ENCODE assay signal across 32 cellular contexts in genomic region chr19:4487572-4487971, GRCh38. TPM values are rescaled to one million over a fixed set of nuclear protein-coding genes. Genes with fewer than 3 reads are reported as not detected.
"Had no signal": no experiment of that assay in that cellular context is flagged by ENCODE, and none has a peak within 500 bp of the region (broad histone marks: within the 10 kb centered on the region; RNA-seq: fewer than 3 reads in every experiment).

No MANE protein-coding gene starts in this region.

- H3K27me3 ChIP-seq: breast epithelium, gastrocnemius medialis, neural progenitor cell, right lobe of liver, uterus had no signal

- H2AFZ ChIP-seq: neural progenitor cell had no signal

- H3K4me1 ChIP-seq: breast epithelium, gastrocnemius medialis, lower lobe of right lung, neural progenitor cell, right lobe of liver, uterus had no signal

- H3K4me3 ChIP-seq: breast epithelium, gastrocnemius medialis, lower lobe of right lung, neural progenitor cell, right lobe of liver, thoracic aorta, uterus had no signal

- H3K27ac ChIP-seq: breast epithelium, gastrocnemius medialis, lower lobe of right lung, neural progenitor cell, right lobe of liver, thoracic aorta, uterus had no signal

- H3K4me3 Mint-ChIP-seq: activated CD4-positive, alpha-beta memory T cell treated with anti-CD3 and anti-CD28 coated beads for 36 hours; activated CD4-positive, alpha-beta T cell treated with anti-CD3 and anti-CD28 coated beads, Interleukin-2, amount 10 ng/mL, durations not matched to agents 24 days and 14 days; activated naive CD4-positive, alpha-beta T cell treated with anti-CD3 and anti-CD28 coated beads, Interleukin-2, amount 50 U/mL, for 24 hours; activated naive CD8-positive, alpha-beta T cell treated with anti-CD3 and anti-CD28 coated beads, Interleukin-2, amount 50 U/mL, for 24 hours; activated T-cell treated with anti-CD3 and anti-CD28 coated beads, Interleukin-2, amount 50 U/mL, for 4 hours; activated T-helper 17 cell treated with anti-CD3 and anti-CD28 coated beads, Interleukin-2, amount 50 U/mL, for 72 hours; central memory CD8-positive, alpha-beta T cell; immature natural killer cell; naive thymus-derived CD8-positive, alpha-beta T cell; neural progenitor cell; stimulated activated naive CD8-positive, alpha-beta T cell treated with anti-CD3 and anti-CD28 coated beads, Interleukin-15, Interleukin-2, amounts not matched to agents 100 ng/mL and 50 ng/mL, for 24 hours; T-helper 1 cell treated with Interleukin-12 subunit alpha and Interleukin-12 subunit beta and Interleukin-4 antibody, amounts not matched to agents 30 μg/mL and 1 μg/mL, for 36 hours; type B pancreatic cell had no signal

- H3K36me3 ChIP-seq: breast epithelium, neural progenitor cell, uterus had no signal

- H3K27ac Mint-ChIP-seq: activated CD4-positive, alpha-beta memory T cell treated with anti-CD3 and anti-CD28 coated beads for 36 hours; activated CD4-positive, alpha-beta T cell treated with anti-CD3 and anti-CD28 coated beads, Interleukin-2, amount 10 ng/mL, durations not matched to agents 24 days and 14 days; activated naive CD4-positive, alpha-beta T cell treated with anti-CD3 and anti-CD28 coated beads, Interleukin-2, amount 50 U/mL, for 24 hours; activated naive CD8-positive, alpha-beta T cell treated with anti-CD3 and anti-CD28 coated beads, Interleukin-2, amount 50 U/mL, for 24 hours; activated T-helper 17 cell treated with anti-CD3 and anti-CD28 coated beads, Interleukin-2, amount 50 U/mL, for 72 hours; immature natural killer cell; neural progenitor cell; stimulated activated naive CD8-positive, alpha-beta T cell treated with anti-CD3 and anti-CD28 coated beads, Interleukin-15, Interleukin-2, amounts not matched to agents 100 ng/mL and 50 ng/mL, for 24 hours; T-helper 1 cell treated with Interleukin-12 subunit alpha and Interleukin-12 subunit beta and Interleukin-4 antibody, amounts not matched to agents 30 μg/mL and 1 μg/mL, for 36 hours; type B pancreatic cell had no signal

- H3K9me3 ChIP-seq: breast epithelium, gastrocnemius medialis, lower lobe of right lung, right lobe of liver, thoracic aorta, uterus had no signal

- H3K4me1 Mint-ChIP-seq: activated naive CD4-positive, alpha-beta T cell treated with anti-CD3 and anti-CD28 coated beads, Interleukin-2, amount 50 U/mL, for 24 hours; activated naive CD8-positive, alpha-beta T cell treated with anti-CD3 and anti-CD28 coated beads, Interleukin-2, amount 50 U/mL, for 24 hours; activated T-helper 17 cell treated with anti-CD3 and anti-CD28 coated beads, Interleukin-2, amount 50 U/mL, for 72 hours; immature natural killer cell; neural progenitor cell had no signal

- H3K27me3 Mint-ChIP-seq: activated CD4-positive, alpha-beta memory T cell treated with anti-CD3 and anti-CD28 coated beads for 36 hours; activated CD4-positive, alpha-beta T cell treated with anti-CD3 and anti-CD28 coated beads, Interleukin-2, amount 10 ng/mL, durations not matched to agents 24 days and 14 days; activated naive CD4-positive, alpha-beta T cell treated with anti-CD3 and anti-CD28 coated beads, Interleukin-2, amount 50 U/mL, for 24 hours; activated naive CD8-positive, alpha-beta T cell treated with anti-CD3 and anti-CD28 coated beads, Interleukin-2, amount 50 U/mL, for 24 hours; activated T-helper 17 cell treated with anti-CD3 and anti-CD28 coated beads, Interleukin-2, amount 50 U/mL, for 72 hours; central memory CD8-positive, alpha-beta T cell; naive thymus-derived CD8-positive, alpha-beta T cell; stimulated activated naive CD8-positive, alpha-beta T cell treated with anti-CD3 and anti-CD28 coated beads, Interleukin-15, Interleukin-2, amounts not matched to agents 100 ng/mL and 50 ng/mL, for 24 hours; type B pancreatic cell had no signal

- ATAC-seq: activated naive CD8-positive, alpha-beta T cell treated with anti-CD3 and anti-CD28 coated beads, Interleukin-2, amount 50 U/mL, for 24 hours; activated T-cell treated with anti-CD3 and anti-CD28 coated beads, Interleukin-2, amount 50 U/mL, for 4 hours; activated T-helper 17 cell treated with anti-CD3 and anti-CD28 coated beads, Interleukin-2, amount 50 U/mL, for 72 hours; gastrocnemius medialis; lower lobe of right lung; naive thymus-derived CD8-positive, alpha-beta T cell; right lobe of liver had no signal

- H3K9ac ChIP-seq: neural progenitor cell had no signal

- H3K9me3 Mint-ChIP-seq: activated CD4-positive, alpha-beta memory T cell treated with anti-CD3 and anti-CD28 coated beads for 36 hours; activated CD4-positive, alpha-beta T cell treated with anti-CD3 and anti-CD28 coated beads, Interleukin-2, amount 10 ng/mL, durations not matched to agents 24 days and 14 days; activated naive CD4-positive, alpha-beta T cell treated with anti-CD3 and anti-CD28 coated beads, Interleukin-2, amount 50 U/mL, for 24 hours; activated naive CD8-positive, alpha-beta T cell treated with anti-CD3 and anti-CD28 coated beads, Interleukin-2, amount 50 U/mL, for 24 hours; activated T-cell treated with anti-CD3 and anti-CD28 coated beads, Interleukin-2, amount 50 U/mL, for 4 hours; activated T-helper 17 cell treated with anti-CD3 and anti-CD28 coated beads, Interleukin-2, amount 50 U/mL, for 72 hours; central memory CD8-positive, alpha-beta T cell; immature natural killer cell; naive thymus-derived CD8-positive, alpha-beta T cell; neural progenitor cell; stimulated activated naive CD8-positive, alpha-beta T cell treated with anti-CD3 and anti-CD28 coated beads, Interleukin-15, Interleukin-2, amounts not matched to agents 100 ng/mL and 50 ng/mL, for 24 hours; T-helper 1 cell treated with Interleukin-12 subunit alpha and Interleukin-12 subunit beta and Interleukin-4 antibody, amounts not matched to agents 30 μg/mL and 1 μg/mL, for 36 hours; type B pancreatic cell had no signal

- DNase-seq: activated CD4-positive, alpha-beta memory T cell treated with anti-CD3 and anti-CD28 coated beads for 36 hours; activated CD4-positive, alpha-beta T cell treated with anti-CD3 and anti-CD28 coated beads, Interleukin-2, amount 10 ng/mL, durations not matched to agents 24 days and 14 days; activated CD4-positive, CD25-positive, alpha-beta regulatory T cell treated with anti-CD3 and anti-CD28 coated beads, Interleukin-2, amount 50 U/mL, for 72 hours; activated gamma-delta T cell treated with Interleukin-2 at 50 U/mL for 16 hours; activated naive CD8-positive, alpha-beta T cell treated with anti-CD3 and anti-CD28 coated beads, Interleukin-2, amount 50 U/mL, for 24 hours; activated T-cell treated with anti-CD3 and anti-CD28 coated beads, Interleukin-2, amount 50 U/mL, for 4 hours; amygdala; dermis blood vessel endothelial cell; effector CD8-positive, alpha-beta T cell; erythroblast; gastrocnemius medialis; glutamatergic neuron; hippocampal formation; immature natural killer cell; kidney; lower lobe of right lung; mesenchymal stem cell; naive thymus-derived CD8-positive, alpha-beta T cell; posterior cingulate gyrus; right lobe of liver; stimulated activated CD4-positive, alpha-beta T cell treated with anti-CD3 and anti-CD28 coated beads, Interleukin-4, amount 100 ng/mL, for 1 hour; T-helper 9 cell; uterus had no signal

- H3K4me2 ChIP-seq: neural progenitor cell had no signal

RNA-seq across cellular contexts. Expression of gene PLIN4, which starts 30.7 kb away (rescaled TPM):
- total RNA-seq: activated CD4-positive, alpha-beta T cell treated with anti-CD3 and anti-CD28 coated beads, Interleukin-2, amount 10 ng/mL, durations not matched to agents 24 days and 14 days had no signal

RNA-seq across cellular contexts. Expression of gene PLIN5, which starts 47.5 kb away (rescaled TPM):
- total RNA-seq: activated CD4-positive, alpha-beta T cell treated with anti-CD3 and anti-CD28 coated beads, Interleukin-2, amount 10 ng/mL, durations not matched to agents 24 days and 14 days had no signal
- polyA plus RNA-seq: immature natural killer cell had no signal

RNA-seq across cellular contexts. Expression of gene LRG1, which starts 52.3 kb away (rescaled TPM):
- total RNA-seq: naive thymus-derived CD8-positive, alpha-beta T cell had no signal
- polyA plus RNA-seq: immature natural killer cell; naive thymus-derived CD8-positive, alpha-beta T cell had no signal
